8 cellular contexts compared by ENCODE assay signal in genomic region chr7:27697861-27698430, GRCh38. TPM values are rescaled to one million over a fixed set of nuclear protein-coding genes. Genes with fewer than 3 reads are reported as not detected.
DNase-seq lines count a peak whose midpoint lies in the region; ATAC-seq and TF ChIP-seq lines count a peak whose summit lies in the region.

No MANE protein-coding gene starts in this region.

- no peak for TF ChIP-seq CTCF in psoas muscle (IDR thresholded peaks at IDR 0.05)

- no peak overlapping the region for H3K27ac Mint-ChIP-seq in T-helper 17 cell

- no peaks in the 10 kb centered on the region for H3K4me1 ChIP-seq in psoas muscle
- H3K4me1 ChIP-seq in HAP-1: peaks cover 6% of the 10 kb centered on the region

- ATAC-seq in HG03432 (IDR thresholded peaks at IDR 0.05; ENCODE audit: unreplicated experiment) (peak; percentile 93), T-helper 17 cell (peak; percentile 41), psoas muscle (no peak)

- 78 to 88% (median 85%) methylated on average over 3 of the region's 3 CpGs for WGBS in psoas muscle, 3 donors

- H3K36me3 Mint-ChIP-seq in T-helper 17 cell (ENCODE audit: low read depth): no peaks in the 10 kb centered on the region

- no peak overlapping the region for H3K4me3 Mint-ChIP-seq in T-helper 17 cell

- peaks cover 14% of the 10 kb centered on the region for H3K27me3 Mint-ChIP-seq in T-helper 17 cell

- DNase-seq in ACHN (peak; percentile 22), GM19240 (ENCODE audit: insufficient read length, low spot score) (peak; percentile 7), T-helper 17 cell (no peak), medulla oblongata (ENCODE audit: extremely low spot score) (peak; percentile 39), psoas muscle (no peak), HAP-1 (ENCODE audit: low spot score in 2 of 2) (no peak)
- no peak for DNase-seq in central memory CD4-positive, alpha-beta T cell

- no peak overlapping the region for H3K27ac ChIP-seq in psoas muscle

- no peaks in the 10 kb centered on the region for H3K4me1 Mint-ChIP-seq in T-helper 17 cell

- intact Hi-C loops in psoas muscle (cut with DNase I): no loop called here

- in situ Hi-C loops in ACHN (cut with HindIII; ENCODE audit: low pct_ligation_motif_present, low pct_unique_long_range_greater_than_20kb, low sequenced_read_pairs): no loop called here
- in situ Hi-C loops in HAP-1 (cut with MboI; ENCODE audit: low sequenced_read_pairs): no loop called here

- no peaks in the 10 kb centered on the region for H3K36me3 ChIP-seq in psoas muscle (ENCODE audit: insufficient read depth in 1 of 2, low read depth in 1 of 2)
- no peaks in the 10 kb centered on the region for H3K36me3 ChIP-seq in HAP-1 (replicated peaks)

- H3K9me3 ChIP-seq in T-helper 17 cell (ENCODE audit: control insufficient read depth, low read length, poor library complexity, severe bottlenecking) (no peaks in the 10 kb centered on the region), psoas muscle (no peaks in the 10 kb centered on the region), HAP-1 (no peaks in the 10 kb centered on the region)

- H3K27me3 ChIP-seq in psoas muscle (ENCODE audit: insufficient read depth in 3 of 3, low read length in 2 of 3) (no peaks in the 10 kb centered on the region), HAP-1 (ENCODE audit: low read depth) (no peaks in the 10 kb centered on the region)

- H3K4me3 ChIP-seq in psoas muscle (no peak overlapping the region), HAP-1 (no peak overlapping the region)

RNA-seq across cellular contexts. Expression of gene HIBADH, which starts 35.3 kb away (rescaled TPM):
- total RNA-seq in T-helper 17 cell (1 to 10 TPM; 5.7 to 8.0 TPM), psoas muscle (10 to 100 TPM; 43.3 to 67.7 (median 51.9) TPM)
- 10 to 100 TPM; 25.2 to 59.7 (median 41.5) TPM for polyA plus RNA-seq in psoas muscle

RNA-seq across cellular contexts. Expression of gene TAX1BP1, which starts 42.0 kb away (rescaled TPM):
- total RNA-seq in T-helper 17 cell (100 to 1,000 TPM; 117 to 131 TPM), psoas muscle (100 to 1,000 TPM; 109 to 143 (median 125) TPM)
- polyA plus RNA-seq in psoas muscle: 100 to 1,000 TPM in 1 of 3 donors, 10 to 100 TPM in 2; 65.9 to 171 (median 90.8) TPM

Comparison
In these comparisons a context has a peak if more than half of its experiments do, and no peak if none do; other contexts are left out.
1. DNase-seq: peak in ACHN (single experiment), GM19240 (single experiment) and medulla oblongata (single experiment); none in T-helper 17 cell (0 of 3), psoas muscle (0 of 2), HAP-1 (0 of 2) and central memory CD4-positive, alpha-beta T cell (single experiment).
2. ATAC-seq: peak in HG03432 (single experiment) and T-helper 17 cell (single experiment); none in psoas muscle (0 of 4).
3. RNA of gene HIBADH, which starts 35.3 kb away (total RNA-seq): 43.3 to 67.7 TPM in psoas muscle; 5.7 to 8.0 TPM in T-helper 17 cell; every median in the first group is over 4 times any median in the second.